Comparison of ENCODE assay signal across 8 cellular contexts in the genomic region with DNA sequence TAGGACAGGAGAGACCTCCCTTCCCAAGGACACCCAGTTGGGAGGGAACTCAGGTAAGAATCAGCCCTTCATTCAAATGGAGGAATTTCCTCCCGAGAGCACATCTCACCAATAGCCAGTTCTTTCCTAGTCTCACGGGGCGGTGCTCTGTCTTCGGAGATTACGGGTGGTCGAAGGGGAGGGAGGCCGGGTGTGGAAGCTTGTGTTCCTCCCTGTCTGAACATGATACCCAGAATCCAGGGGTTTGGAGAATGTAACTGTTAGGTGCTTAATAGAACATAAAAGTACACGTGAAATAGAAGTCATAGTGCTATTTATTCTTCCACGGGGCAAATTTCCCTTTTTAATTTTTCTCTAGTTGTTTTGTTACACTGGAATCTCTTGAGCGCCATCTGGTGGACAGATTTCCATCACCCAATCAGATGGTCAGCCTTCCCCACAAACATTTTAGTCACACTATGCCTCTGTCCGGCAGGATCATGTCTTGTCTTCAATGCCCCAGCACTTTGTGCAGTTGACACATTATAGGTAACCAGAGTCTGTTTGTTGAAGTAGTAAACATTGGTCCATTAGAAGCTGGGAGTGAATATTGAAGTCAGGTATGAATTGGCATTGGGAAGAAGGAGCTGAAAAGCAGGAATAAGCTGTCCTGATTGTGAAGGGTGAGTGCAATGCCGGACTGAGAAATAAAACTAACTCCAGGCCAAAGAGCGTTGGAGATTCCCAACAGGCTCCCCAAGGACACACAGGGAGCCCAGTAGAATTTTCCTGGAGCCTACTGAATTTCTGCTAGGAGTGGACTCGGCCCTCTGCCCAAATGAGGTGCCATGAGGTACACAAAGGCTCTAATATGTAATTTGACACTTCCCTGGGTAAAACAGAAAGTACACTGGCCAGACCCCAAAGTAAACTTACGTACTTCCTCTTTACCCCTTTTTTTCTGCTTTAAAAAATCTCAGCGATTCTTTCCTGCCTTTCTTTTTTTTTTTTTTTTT. TPM values are rescaled to one million over a fixed set of nuclear protein-coding genes. Genes with fewer than 3 reads are reported as not detected.
DNase-seq lines count a peak whose midpoint lies in the region; ATAC-seq and TF ChIP-seq lines count a peak whose summit lies in the region.

No MANE protein-coding gene starts in this region.

- H3K4me3 ChIP-seq in GM08714 (ENCODE audit: low read length) (peak overlapping the region; percentile 47; the same call in 1 of the 2 replicates), liver (ENCODE audit: low read depth in 1 of 3, low read length in 3 of 3) (peak overlapping the region; percentile 28 to 59 (median 50))

- peak overlapping the region; percentile 73 to 78 for H3K27ac ChIP-seq in liver (ENCODE audit: low read depth in 1 of 2, low read length in 2 of 2)

- ATAC-seq in HG03342 (IDR thresholded peaks at IDR 0.05; ENCODE audit: unreplicated experiment) (peak; percentile 68), HG03095 (IDR thresholded peaks at IDR 0.05; ENCODE audit: unreplicated experiment) (no peak)

- intact Hi-C loops in activated CD4-positive, alpha-beta T cell treated with anti-CD3 and anti-CD28 coated beads, Interleukin-2, amount 10 ng/mL, durations not matched to agents 24 days and 14 days (cut with micrococcal nuclease) = loop anchor here (1.0 kb wide), 1 partner anchor 62 kb away; no protein-coding TSS in a partner anchor
- intact Hi-C loops in dendritic cell treated with granulocyte-macrophage colony-stimulating factor and Interleukin-4, amounts not matched to agents 40 ng/mL and 50 ng/mL, for 4 days (cut with micrococcal nuclease) = loop anchor here (1.0 to 2.0 kb wide), 3 partner anchors 62 to 125 kb away; no protein-coding TSS in a partner anchor

- H3K4me3 Mint-ChIP-seq in activated CD4-positive, alpha-beta T cell treated with anti-CD3 and anti-CD28 coated beads, Interleukin-2, amount 10 ng/mL, durations not matched to agents 24 days and 14 days = peak overlapping the region; percentile 21
- peak overlapping the region; percentile 61 for H3K4me3 Mint-ChIP-seq in dendritic cell treated with granulocyte-macrophage colony-stimulating factor and Interleukin-4, amounts not matched to agents 40 ng/mL and 50 ng/mL, for 4 days

- H3K36me3 ChIP-seq in liver (ENCODE audit: control insufficient read depth in 4 of 4, insufficient read depth in 3 of 4, low read depth in 1 of 4, low read length in 3 of 4) = no peaks in the 10 kb centered on the region

- no peaks in the 10 kb centered on the region for H3K27me3 ChIP-seq in liver (ENCODE audit: control insufficient read depth in 4 of 4, insufficient read depth in 4 of 4, low read length in 3 of 4)

- no peaks in the 10 kb centered on the region for H3K36me3 Mint-ChIP-seq in activated CD4-positive, alpha-beta T cell treated with anti-CD3 and anti-CD28 coated beads, Interleukin-2, amount 10 ng/mL, durations not matched to agents 24 days and 14 days (ENCODE audit: low read depth)
- no peaks in the 10 kb centered on the region for H3K36me3 Mint-ChIP-seq in dendritic cell treated with granulocyte-macrophage colony-stimulating factor and Interleukin-4, amounts not matched to agents 40 ng/mL and 50 ng/mL, for 4 days (ENCODE audit: low read depth)

- no peaks in the 10 kb centered on the region for H3K4me1 Mint-ChIP-seq in activated CD4-positive, alpha-beta T cell treated with anti-CD3 and anti-CD28 coated beads, Interleukin-2, amount 10 ng/mL, durations not matched to agents 24 days and 14 days
- H3K4me1 Mint-ChIP-seq in dendritic cell treated with granulocyte-macrophage colony-stimulating factor and Interleukin-4, amounts not matched to agents 40 ng/mL and 50 ng/mL, for 4 days (ENCODE audit: low read depth) = peaks cover 5% of the 10 kb centered on the region

- H3K9me3 ChIP-seq in liver (ENCODE audit: control insufficient read depth in 4 of 4, low read length in 3 of 4) = no peaks in the 10 kb centered on the region

- no peak overlapping the region for H3K27ac Mint-ChIP-seq in activated CD4-positive, alpha-beta T cell treated with anti-CD3 and anti-CD28 coated beads, Interleukin-2, amount 10 ng/mL, durations not matched to agents 24 days and 14 days
- H3K27ac Mint-ChIP-seq in dendritic cell treated with granulocyte-macrophage colony-stimulating factor and Interleukin-4, amounts not matched to agents 40 ng/mL and 50 ng/mL, for 4 days = no peak overlapping the region

- H3K9me3 Mint-ChIP-seq in activated CD4-positive, alpha-beta T cell treated with anti-CD3 and anti-CD28 coated beads, Interleukin-2, amount 10 ng/mL, durations not matched to agents 24 days and 14 days = no peaks in the 10 kb centered on the region
- H3K9me3 Mint-ChIP-seq in dendritic cell treated with granulocyte-macrophage colony-stimulating factor and Interleukin-4, amounts not matched to agents 40 ng/mL and 50 ng/mL, for 4 days = no peaks in the 10 kb centered on the region

- H3K9ac ChIP-seq in liver (ENCODE audit: low read depth in 1 of 2, low read length in 2 of 2) = peak overlapping the region; percentile 47 to 74

- H3K4me1 ChIP-seq in liver (ENCODE audit: control insufficient read depth in 4 of 4, insufficient read depth in 4 of 4, low read length in 3 of 4) = peaks cover 0 to 24% (median 19%) of the 10 kb centered on the region in 4 donors

- peaks cover 32% of the 10 kb centered on the region for H3K27me3 Mint-ChIP-seq in activated CD4-positive, alpha-beta T cell treated with anti-CD3 and anti-CD28 coated beads, Interleukin-2, amount 10 ng/mL, durations not matched to agents 24 days and 14 days
- H3K27me3 Mint-ChIP-seq in dendritic cell treated with granulocyte-macrophage colony-stimulating factor and Interleukin-4, amounts not matched to agents 40 ng/mL and 50 ng/mL, for 4 days = peaks cover 7% of the 10 kb centered on the region

- 11% methylated on average over 16 of the region's 16 CpGs for WGBS in liver

- TF ChIP-seq CTCF in liver (IDR thresholded peaks at IDR 0.05; ENCODE audit: low read depth, low read length, missing input control) = peak; percentile 89

- peak; percentile 80 to 84 for TF ChIP-seq RAD21 in liver (IDR thresholded peaks at IDR 0.05)

- peak; percentile 95 for DNase-seq in NCI-H510A treated with DMSO at 0.1 percent for 48 hours (lab: John Stamatoyannopoulos, UW)
- peak; percentile 90 for DNase-seq in activated CD4-positive, alpha-beta T cell treated with anti-CD3 and anti-CD28 coated beads, Interleukin-2, amount 10 ng/mL, durations not matched to agents 24 days and 14 days
- peak; percentile 31 to 51 for DNase-seq in stimulated activated CD4-positive, alpha-beta T cell treated with anti-CD3 and anti-CD28 coated beads, Interleukin-4, amount 100 ng/mL, for 4 hours

TF ChIP-seq in liver, 16 proteins besides CTCF, POLR2A, EP300 and RAD21:
- TF ChIP-seq GABPA (IDR thresholded peaks at IDR 0.05 in 1 of 2, conservative IDR thresholded peaks at IDR 0.05 in 1 of 2) = no peak
- peak in 1 of 2 donors; percentile 7 for TF ChIP-seq RXRA (IDR thresholded peaks at IDR 0.05)
- TF ChIP-seq YY1 (IDR thresholded peaks at IDR 0.05) = peak; percentile 28
- peak; percentile 41 for TF ChIP-seq TAF1 (conservative IDR thresholded peaks at IDR 0.05)
- peak; percentile 48 for TF ChIP-seq FOXA2 (IDR thresholded peaks at IDR 0.05)
- no peak for TF ChIP-seq SP1 (IDR thresholded peaks at IDR 0.05)
- TF ChIP-seq FOXA1 (IDR thresholded peaks at IDR 0.05) = peak; percentile 47
- TF ChIP-seq HNF4A (conservative IDR thresholded peaks at IDR 0.05) = peak; percentile 33 to 34
- no peak for TF ChIP-seq NR2F2 (IDR thresholded peaks at IDR 0.05)
- TF ChIP-seq REST (IDR thresholded peaks at IDR 0.05) = peak; percentile 14

RNA-seq across cellular contexts. Expression of gene ZNF697, which starts 27.6 kb away (rescaled TPM):
- total RNA-seq in activated CD4-positive, alpha-beta T cell treated with anti-CD3 and anti-CD28 coated beads, Interleukin-2, amount 10 ng/mL, durations not matched to agents 24 days and 14 days = 4.5 and 4.8 TPM in 2 replicates
- 1 to 10 TPM; 4.4 to 4.5 TPM for total RNA-seq in liver
- 1 to 10 TPM in 1 of 2 donors, under 1 TPM in 1; 0.89 to 2.1 TPM for polyA plus RNA-seq in liver

RNA-seq across cellular contexts. Expression of gene PHGDH, which starts 36.1 kb away (rescaled TPM):
- 48.6 and 51.5 TPM in 2 replicates for total RNA-seq in activated CD4-positive, alpha-beta T cell treated with anti-CD3 and anti-CD28 coated beads, Interleukin-2, amount 10 ng/mL, durations not matched to agents 24 days and 14 days
- 10 to 100 TPM; 48.0 to 59.7 TPM for total RNA-seq in liver
- polyA plus RNA-seq in liver = 100 to 1,000 TPM; 101 to 178 TPM

Comparison
In these comparisons a context has a peak if more than half of its experiments do, and no peak if none do; other contexts are left out.
1. DNase-seq: peak in every context shown above with its lines; median percentile 95 in NCI-H510A treated with DMSO at 0.1 percent for 48 hours; 90 in activated CD4-positive, alpha-beta T cell treated with anti-CD3 and anti-CD28 coated beads, Interleukin-2, amount 10 ng/mL, durations not matched to agents 24 days and 14 days; 41 in stimulated activated CD4-positive, alpha-beta T cell treated with anti-CD3 and anti-CD28 coated beads, Interleukin-4, amount 100 ng/mL, for 4 hours.